20 cellular contexts compared by ENCODE assay signal in genomic region chr19:5956728-5957127, GRCh38. TPM values are rescaled to one million over a fixed set of nuclear protein-coding genes. Genes with fewer than 3 reads are reported as not detected.
A peak's percentile ranks its signal among the peaks of the same experiment; 100 is the strongest.
DNase-seq lines count a peak whose midpoint lies in the region; ATAC-seq, FAIRE-seq and TF ChIP-seq lines count a peak whose summit lies in the region.
"Had no signal": no experiment of that assay in that cellular context is flagged by ENCODE, and none has a peak within 500 bp of the region (broad histone marks: within the 10 kb centered on the region; RNA-seq: fewer than 3 reads in every experiment).

No MANE protein-coding gene starts in this region.

- no peak overlapping the region for H3K4ac ChIP-seq in mesendoderm (ENCODE audit: low read depth, low read length)

- H3K4me1 Mint-ChIP-seq in activated T-helper 17 cell treated with anti-CD3 and anti-CD28 coated beads, Interleukin-2, amount 50 U/mL, for 72 hours = peaks cover 45% of the 10 kb centered on the region

- POLR2A ChIA-PET in HepG2 (lab: Yijun Ruan, JAX) (interaction anchor here (1.4 to 3.4 kb wide), 2 partner anchors 21 to 53 kb away, joined by 3 to 13 read pairs; partner anchors contain the start of genes NDUFA11, RANBP3 and VMAC), A673 (lab: Charles Lee; ENCODE audit: low non-redundant PET) (no interaction called here)

- H3K23ac ChIP-seq in mesendoderm (ENCODE audit: low read length) = no peak overlapping the region

- peaks cover 8 to 11% of the 10 kb centered on the region in 2 experiments; a peak in 2 of 5 replicates for H3K36me3 ChIP-seq in HepG2 (replicated peaks in 1 of 2; ENCODE audit: control insufficient read depth in 1 of 2, insufficient read depth in 2 of 2, low read length in 2 of 2)
- H3K36me3 ChIP-seq in right lobe of liver = no peaks in the 10 kb centered on the region
- no peaks in the 10 kb centered on the region for H3K36me3 ChIP-seq in mesendoderm (ENCODE audit: control insufficient read depth, insufficient read depth, low read length)
- no peaks in the 10 kb centered on the region for H3K36me3 ChIP-seq in A673 (ENCODE audit: insufficient read depth, low read length, poor library complexity, severe bottlenecking)
- H3K36me3 ChIP-seq: uterus had no signal

- no peak overlapping the region for H2AK5ac ChIP-seq in mesendoderm (ENCODE audit: low read length)

- H2AFZ ChIP-seq in HepG2 (ENCODE audit: low read length) = no peak overlapping the region

- H3K56ac ChIP-seq in mesendoderm (ENCODE audit: low read length) = peak overlapping the region; percentile 22

- H3K4me3 Mint-ChIP-seq in activated T-helper 17 cell treated with anti-CD3 and anti-CD28 coated beads, Interleukin-2, amount 50 U/mL, for 72 hours = no peak overlapping the region
- H3K4me3 Mint-ChIP-seq: activated naive CD8-positive, alpha-beta T cell treated with anti-CD3 and anti-CD28 coated beads, Interleukin-2, amount 10 ng/mL, durations not matched to agents 7 days and 5 days; immature natural killer cell had no signal

- no peak overlapping the region for H2BK5ac ChIP-seq in mesendoderm (ENCODE audit: low read length)

- H3K27ac ChIP-seq in HepG2 (ENCODE audit: extremely low read length, insufficient read depth, low read length) = peak overlapping the region; percentile 15
- H3K27ac ChIP-seq in right lobe of liver = no peak overlapping the region
- no peak overlapping the region for H3K27ac ChIP-seq in mesendoderm (ENCODE audit: low read depth, low read length)
- H3K27ac ChIP-seq in A673 (ENCODE audit: low read depth, low read length, poor library complexity, severe bottlenecking) = no peak overlapping the region
- H3K27ac ChIP-seq: HL-60, neutrophil, uterus had no signal

- no peak overlapping the region for H3K4me3 ChIP-seq in HepG2 (replicated peaks in 1 of 3; ENCODE audit: insufficient read depth in 1 of 3, low read depth in 2 of 3, low read length in 3 of 3)
- no peak overlapping the region for H3K4me3 ChIP-seq in right lobe of liver
- H3K4me3 ChIP-seq in mesendoderm (ENCODE audit: low read length) = no peak overlapping the region
- no peak overlapping the region for H3K4me3 ChIP-seq in A673 (ENCODE audit: low read depth, low read length, poor library complexity, severe bottlenecking)
- H3K4me3 ChIP-seq: uterus had no signal

- H3K9me3 ChIP-seq in HepG2 (ENCODE audit: low read length) (no peaks in the 10 kb centered on the region), right lobe of liver (no peaks in the 10 kb centered on the region), A673 (ENCODE audit: low read depth, low read length, poor library complexity, severe bottlenecking) (no peaks in the 10 kb centered on the region)
- H3K9me3 ChIP-seq: Caco-2, neutrophil, uterus had no signal

- DNase-seq in HepG2 (ENCODE audit: low spot score) (no peak), right lobe of liver (no peak), mesendoderm (no peak), medulla oblongata (ENCODE audit: extremely low spot score) (no peak), A673 (ENCODE audit: low spot score) (no peak)
- DNase-seq: activated naive CD8-positive, alpha-beta T cell treated with anti-CD3 and anti-CD28 coated beads, Interleukin-2, amount 10 ng/mL, durations not matched to agents 7 days and 5 days; Caco-2; effector CD4-positive, alpha-beta T cell; head of caudate nucleus; immature natural killer cell; NCI-H187; SHP77; stimulated activated CD4-positive, alpha-beta T cell treated with anti-CD3 and anti-CD28 coated beads, Interleukin-2, amount 100 ng/mL, for 24 hours; uterus had no signal

- peaks cover 5% of the 10 kb centered on the region; the same call in 1 of the 2 replicates for H4K20me1 ChIP-seq in HepG2 (ENCODE audit: insufficient read depth, low read length)

- TF ChIP-seq EP300 in HepG2 (IDR thresholded peaks at IDR 0.05; ENCODE audit: low read depth in 2 of 2, low read length in 2 of 2) = no peak
- TF ChIP-seq EP300 in HepG2 (CRISPR knock-in tag; IDR thresholded peaks at IDR 0.05; ENCODE audit: borderline replicate concordance) = no peak

- H3K4me1 ChIP-seq in HepG2 (ENCODE audit: insufficient read depth, low read length) (peaks cover 95% of the 10 kb centered on the region), right lobe of liver (peaks cover 0 to 70% (median 28%) of the 10 kb centered on the region in 4 donors), mesendoderm (ENCODE audit: control insufficient read depth, low read depth, low read length) (peaks cover 37% of the 10 kb centered on the region), A673 (ENCODE audit: insufficient read depth, low read length, poor library complexity, severe bottlenecking) (peaks cover 55% of the 10 kb centered on the region)

- peaks cover 30% of the 10 kb centered on the region for H3K36me3 Mint-ChIP-seq in activated T-helper 17 cell treated with anti-CD3 and anti-CD28 coated beads, Interleukin-2, amount 50 U/mL, for 72 hours (ENCODE audit: low read depth)

- H2BK120ac ChIP-seq in mesendoderm (ENCODE audit: low read depth, low read length) = no peak overlapping the region

- 98% methylated on average over 12 of the region's 12 CpGs for WGBS in HepG2 (ENCODE audit: low lambda C conversion rate)
- 93% methylated on average over 2 of the region's 12 CpGs for WGBS in right lobe of liver (ENCODE audit: insufficient coverage, low coverage, low lambda C conversion rate, missing lambda C conversion rate)
- whole genome bisulfite sequencing in mesendoderm (ENCODE audit: extremely low coverage, insufficient coverage, low lambda C conversion rate) = no CpG with 5 or more reads among the region's 12 CpGs

- no peak overlapping the region for H4K8ac ChIP-seq in mesendoderm (ENCODE audit: low read depth, low read length)

- intact Hi-C loops in HepG2 (cut with micrococcal nuclease; ENCODE audit: unreplicated experiment) (no loop called here), right lobe of liver (cut with DNase I) (no loop called here), A673 (cut with micrococcal nuclease; ENCODE audit: unreplicated experiment) (no loop called here)

- no peak overlapping the region for H3K9ac ChIP-seq in HepG2 (ENCODE audit: insufficient read depth, low read depth, low read length)
- no peak overlapping the region for H3K9ac ChIP-seq in mesendoderm (ENCODE audit: low read length)

- no peak overlapping the region for H4K5ac ChIP-seq in mesendoderm (ENCODE audit: low read length)

- H3K79me2 ChIP-seq in HepG2 (ENCODE audit: insufficient read depth, low read length) (peaks cover 95% of the 10 kb centered on the region), mesendoderm (ENCODE audit: control insufficient read depth, insufficient read depth, low read length) (peaks cover 83% of the 10 kb centered on the region)

- H2BK15ac ChIP-seq in mesendoderm (replicated peaks; ENCODE audit: low read depth) = no peak overlapping the region

- H3K27ac Mint-ChIP-seq in activated T-helper 17 cell treated with anti-CD3 and anti-CD28 coated beads, Interleukin-2, amount 50 U/mL, for 72 hours = peak overlapping the region; percentile 94

- no peak for TF ChIP-seq RAD21 in HepG2 (CRISPR knock-in tag; IDR thresholded peaks at IDR 0.05)

- no peak for TF ChIP-seq POLR2A in HepG2 (IDR thresholded peaks at IDR 0.05; ENCODE audit: insufficient read depth in 1 of 2, low read depth in 2 of 2, low read length in 2 of 2)
- no peak for TF ChIP-seq POLR2A in right lobe of liver (IDR thresholded peaks at IDR 0.05)

- H3K4me2 ChIP-seq in HepG2 (ENCODE audit: low read depth, low read length) = peak overlapping the region; percentile 16
- no peak overlapping the region for H3K4me2 ChIP-seq in mesendoderm (ENCODE audit: low read length)

- no peaks in the 10 kb centered on the region for H3K27me3 Mint-ChIP-seq in activated T-helper 17 cell treated with anti-CD3 and anti-CD28 coated beads, Interleukin-2, amount 50 U/mL, for 72 hours
- H3K27me3 Mint-ChIP-seq: activated naive CD8-positive, alpha-beta T cell treated with anti-CD3 and anti-CD28 coated beads, Interleukin-2, amount 10 ng/mL, durations not matched to agents 7 days and 5 days had no signal

- in situ Hi-C loops in HepG2 (cut with HindIII; ENCODE audit: extremely low pct_ligation_motif_present, low pct_unique_long_range_greater_than_20kb) = no loop called here

- BruUV-seq in HepG2 (replicated peaks; lab: Mats Ljungman, UMichigan) (no TSS peak), A673 (replicated peaks; lab: Mats Ljungman, UMichigan) (no TSS peak)

- H3K18ac ChIP-seq in mesendoderm (ENCODE audit: low read length) = no peak overlapping the region

- CTCF ChIA-PET in HepG2 (lab: Yijun Ruan, JAX; ENCODE audit: low intra/inter-chr PET ratio, low total read pairs) = no interaction called here
- CTCF ChIA-PET in A673 (lab: Charles Lee) = no interaction called here

- no peaks in the 10 kb centered on the region for H3K27me3 ChIP-seq in HepG2 (ENCODE audit: control insufficient read depth in 1 of 2, insufficient read depth in 2 of 2, low read length in 2 of 2)
- H3K27me3 ChIP-seq in right lobe of liver = no peaks in the 10 kb centered on the region
- no peaks in the 10 kb centered on the region for H3K27me3 ChIP-seq in mesendoderm (ENCODE audit: insufficient read depth, low read length, poor library complexity)
- H3K27me3 ChIP-seq in A673 (replicated peaks; ENCODE audit: insufficient read depth, low read depth, low read length, poor library complexity) = no peaks in the 10 kb centered on the region
- H3K27me3 ChIP-seq: neutrophil, uterus had no signal

- no peaks in the 10 kb centered on the region for H3K9me3 Mint-ChIP-seq in activated T-helper 17 cell treated with anti-CD3 and anti-CD28 coated beads, Interleukin-2, amount 50 U/mL, for 72 hours
- H3K9me3 Mint-ChIP-seq: activated naive CD8-positive, alpha-beta T cell treated with anti-CD3 and anti-CD28 coated beads, Interleukin-2, amount 10 ng/mL, durations not matched to agents 7 days and 5 days; immature natural killer cell had no signal

- FAIRE-seq in HepG2 (lab: Jason Lieb, UNC) = no peak

- ATAC-seq in HepG2 (no peak), right lobe of liver (no peak), HG02938 (IDR thresholded peaks at IDR 0.05; ENCODE audit: unreplicated experiment) (no peak), HG03045 (IDR thresholded peaks at IDR 0.05; ENCODE audit: unreplicated experiment) (no peak)
- ATAC-seq in activated T-helper 17 cell treated with anti-CD3 and anti-CD28 coated beads, Interleukin-2, amount 50 U/mL, for 72 hours (replicated peaks) = no peak
- ATAC-seq: sciatic nerve had no signal

- no peak for TF ChIP-seq CTCF in HepG2 (CRISPR knock-in tag; IDR thresholded peaks at IDR 0.05)
- TF ChIP-seq CTCF in right lobe of liver (IDR thresholded peaks at IDR 0.05) = no peak
- no peak for TF ChIP-seq CTCF in A673 (conservative IDR thresholded peaks at IDR 0.05; ENCODE audit: low read depth, low read length)

- peaks cover 50% of the 10 kb centered on the region for H3K79me1 ChIP-seq in mesendoderm (ENCODE audit: low read length)

RNA-seq across cellular contexts. Expression of gene RANBP3, which starts 21.2 kb away (rescaled TPM):
- 37.2 and 39.5 TPM in 2 replicates for total RNA-seq in HepG2 (2016; rRNA removed; fragmentation: Illumina TruSeq; extraction: Trizol)
- total RNA-seq in HepG2 (2016; cell fraction: cytosol; rRNA removed; fragmentation: Illumina TruSeq; extraction: Trizol; ENCODE audit: low read depth) = 15.1 and 18.2 TPM in 2 replicates
- total RNA-seq in HepG2 (2016; cell fraction: insoluble cytoplasmic fraction; rRNA removed; fragmentation: Illumina TruSeq; extraction: Trizol) = 27.1 and 40.8 TPM in 2 replicates
- 19.4 and 20.4 TPM in 2 replicates for total RNA-seq in HepG2 (2016; cell fraction: membrane; rRNA removed; fragmentation: Illumina TruSeq; extraction: Trizol)
- 47.7 and 56.8 TPM in 2 replicates for total RNA-seq in HepG2 (2016; cell fraction: nucleus; rRNA removed; fragmentation: Illumina TruSeq; extraction: Trizol)
- polyA plus RNA-seq in HepG2 (2011; rRNA removed) = 149 and 151 TPM in 2 replicates
- 91.7 and 149 TPM in 2 replicates for polyA plus RNA-seq in HepG2 (2011; cell fraction: cytosol; rRNA removed)
- polyA plus RNA-seq in HepG2 (2011; cell fraction: nucleus; rRNA removed) = 233 and 293 TPM in 2 replicates
- polyA plus RNA-seq in HepG2 (2012) = 62.1 and 64.6 TPM in 2 replicates
- 10.3 and 11.7 TPM in 2 replicates for polyA plus RNA-seq in HepG2 (2016; cell fraction: cytosol; fragmentation: Illumina TruSeq; extraction: Trizol; ENCODE audit: low read depth)
- polyA plus RNA-seq in HepG2 (2016; cell fraction: insoluble cytoplasmic fraction; fragmentation: Illumina TruSeq; extraction: Trizol; ENCODE audit: low read depth) = 53.5 and 62.0 TPM in 2 replicates
- 18.2 and 24.3 TPM in 2 replicates for polyA plus RNA-seq in HepG2 (2016; cell fraction: membrane; fragmentation: Illumina TruSeq; extraction: Trizol; ENCODE audit: low read depth)
- polyA plus RNA-seq in HepG2 (2016; cell fraction: nucleus; fragmentation: Illumina TruSeq; extraction: Trizol; ENCODE audit: insufficient read depth, low read depth) = 127 and 170 TPM in 2 replicates
- polyA minus RNA-seq in HepG2 (2011; rRNA and poly(A)+ RNA removed; ENCODE audit: low replicate concordance) = 43.2 and 193 TPM in 2 replicates
- 76.9 and 86.6 TPM in 2 replicates for polyA minus RNA-seq in HepG2 (2011; cell fraction: cytosol; rRNA and poly(A)+ RNA removed)
- 74.3 and 80.3 TPM in 2 replicates for polyA minus RNA-seq in HepG2 (2011; cell fraction: nucleus; rRNA and poly(A)+ RNA removed)
- 10 to 100 TPM; 21.7 to 49.5 (median 24.5) TPM for total RNA-seq in right lobe of liver
- total RNA-seq in activated T-helper 17 cell treated with anti-CD3 and anti-CD28 coated beads, Interleukin-2, amount 50 U/mL, for 72 hours = 100 to 1,000 TPM in 1 of 2 donors, 10 to 100 TPM in 1; 81.4 to 112 TPM
- 109 TPM for polyA plus RNA-seq in mesendoderm (2013, experiment 1 of 2)
- 113 TPM for polyA plus RNA-seq in mesendoderm (2013, experiment 2 of 2)
- total RNA-seq in A673 (2021) = 126 and 130 TPM in 2 replicates

RNA-seq across cellular contexts. Expression of gene CAPS, which starts 42.7 kb away (rescaled TPM):
- total RNA-seq in HepG2 (2016; rRNA removed; fragmentation: Illumina TruSeq; extraction: Trizol) (1.7 and 3.1 TPM in 2 replicates), right lobe of liver (1 to 10 TPM; 1.1 to 7.9 (median 5.0) TPM), A673 (2021) (0.92 and 1.7 TPM in 2 replicates)
- 0.40 and 0.53 TPM in 2 replicates for total RNA-seq in HepG2 (2016; cell fraction: cytosol; rRNA removed; fragmentation: Illumina TruSeq; extraction: Trizol; ENCODE audit: low read depth)
- total RNA-seq in HepG2 (2016; cell fraction: insoluble cytoplasmic fraction; rRNA removed; fragmentation: Illumina TruSeq; extraction: Trizol) = 1.1 and 3.0 TPM in 2 replicates
- 1.2 and 1.4 TPM in 2 replicates for total RNA-seq in HepG2 (2016; cell fraction: membrane; rRNA removed; fragmentation: Illumina TruSeq; extraction: Trizol)
- 2.6 and 2.9 TPM in 2 replicates for total RNA-seq in HepG2 (2016; cell fraction: nucleus; rRNA removed; fragmentation: Illumina TruSeq; extraction: Trizol)
- polyA plus RNA-seq in HepG2 (2011; rRNA removed) = 3.1 and 4.5 TPM in 2 replicates
- 2.9 and 3.5 TPM in 2 replicates for polyA plus RNA-seq in HepG2 (2011; cell fraction: cytosol; rRNA removed)
- 19.5 and 22.9 TPM in 2 replicates for polyA plus RNA-seq in HepG2 (2011; cell fraction: nucleus; rRNA removed)
- polyA plus RNA-seq in HepG2 (2012) = 1.8 and 1.9 TPM in 2 replicates
- 0.40 and 0.43 TPM in 2 replicates for polyA plus RNA-seq in HepG2 (2016; cell fraction: cytosol; fragmentation: Illumina TruSeq; extraction: Trizol; ENCODE audit: low read depth)
- 1.1 and 1.4 TPM in 2 replicates for polyA plus RNA-seq in HepG2 (2016; cell fraction: insoluble cytoplasmic fraction; fragmentation: Illumina TruSeq; extraction: Trizol; ENCODE audit: low read depth)
- polyA plus RNA-seq in HepG2 (2016; cell fraction: membrane; fragmentation: Illumina TruSeq; extraction: Trizol; ENCODE audit: low read depth) = 0.61 and 0.87 TPM in 2 replicates
- polyA plus RNA-seq in HepG2 (2016; cell fraction: nucleus; fragmentation: Illumina TruSeq; extraction: Trizol; ENCODE audit: insufficient read depth, low read depth) = 10.1 and 13.8 TPM in 2 replicates
- polyA minus RNA-seq in HepG2 (2011; rRNA and poly(A)+ RNA removed; ENCODE audit: low replicate concordance) = 0.28 and 3.1 TPM in 2 replicates
- 0.40 and 1.1 TPM in 2 replicates for polyA minus RNA-seq in HepG2 (2011; cell fraction: cytosol; rRNA and poly(A)+ RNA removed)
- 3.0 and 3.1 TPM in 2 replicates for polyA minus RNA-seq in HepG2 (2011; cell fraction: nucleus; rRNA and poly(A)+ RNA removed)
- total RNA-seq in activated T-helper 17 cell treated with anti-CD3 and anti-CD28 coated beads, Interleukin-2, amount 50 U/mL, for 72 hours = 1 to 10 TPM; 3.8 to 5.1 TPM
- polyA plus RNA-seq in mesendoderm (2013, experiment 1 of 2) = 0.27 TPM
- polyA plus RNA-seq in mesendoderm (2013, experiment 2 of 2) = 0.52 TPM

RNA-seq across cellular contexts. Expression of gene VMAC, which starts 52.1 kb away (rescaled TPM):
- total RNA-seq in HepG2 (2016; rRNA removed; fragmentation: Illumina TruSeq; extraction: Trizol) (1.2 and 2.4 TPM in 2 replicates), right lobe of liver (1 to 10 TPM; 1.7 to 3.9 (median 2.8) TPM), A673 (2021) (0.67 and 1.7 TPM in 2 replicates)
- 1.2 and 2.0 TPM in 2 replicates for total RNA-seq in HepG2 (2016; cell fraction: cytosol; rRNA removed; fragmentation: Illumina TruSeq; extraction: Trizol; ENCODE audit: low read depth)
- 1.1 and 2.6 TPM in 2 replicates for total RNA-seq in HepG2 (2016; cell fraction: insoluble cytoplasmic fraction; rRNA removed; fragmentation: Illumina TruSeq; extraction: Trizol)
- total RNA-seq in HepG2 (2016; cell fraction: membrane; rRNA removed; fragmentation: Illumina TruSeq; extraction: Trizol) = 1.6 and 2.0 TPM in 2 replicates
- 2.4 and 2.8 TPM in 2 replicates for total RNA-seq in HepG2 (2016; cell fraction: nucleus; rRNA removed; fragmentation: Illumina TruSeq; extraction: Trizol)
- 2.4 and 3.1 TPM in 2 replicates for polyA plus RNA-seq in HepG2 (2011; rRNA removed)
- polyA plus RNA-seq in HepG2 (2011; cell fraction: cytosol; rRNA removed) = 1.3 and 1.9 TPM in 2 replicates
- 12.9 and 13.7 TPM in 2 replicates for polyA plus RNA-seq in HepG2 (2011; cell fraction: nucleus; rRNA removed)
- polyA plus RNA-seq in HepG2 (2012) = 0.61 and 1.0 TPM in 2 replicates
- polyA plus RNA-seq in HepG2 (2016; cell fraction: cytosol; fragmentation: Illumina TruSeq; extraction: Trizol; ENCODE audit: low read depth) = 0.49 and 0.65 TPM in 2 replicates
- 0.78 and 1.4 TPM in 2 replicates for polyA plus RNA-seq in HepG2 (2016; cell fraction: insoluble cytoplasmic fraction; fragmentation: Illumina TruSeq; extraction: Trizol; ENCODE audit: low read depth)
- polyA plus RNA-seq in HepG2 (2016; cell fraction: membrane; fragmentation: Illumina TruSeq; extraction: Trizol; ENCODE audit: low read depth) = 0.82 and 0.91 TPM in 2 replicates
- 4.8 and 5.0 TPM in 2 replicates for polyA plus RNA-seq in HepG2 (2016; cell fraction: nucleus; fragmentation: Illumina TruSeq; extraction: Trizol; ENCODE audit: insufficient read depth, low read depth)
- 0.33 and 2.8 TPM in 2 replicates for polyA minus RNA-seq in HepG2 (2011; rRNA and poly(A)+ RNA removed; ENCODE audit: low replicate concordance)
- polyA minus RNA-seq in HepG2 (2011; cell fraction: cytosol; rRNA and poly(A)+ RNA removed) = 0.59 and 1.2 TPM in 2 replicates
- 3.7 and 4.2 TPM in 2 replicates for polyA minus RNA-seq in HepG2 (2011; cell fraction: nucleus; rRNA and poly(A)+ RNA removed)
- 1 to 10 TPM; 3.7 to 4.4 TPM for total RNA-seq in activated T-helper 17 cell treated with anti-CD3 and anti-CD28 coated beads, Interleukin-2, amount 50 U/mL, for 72 hours
- 0.76 TPM for polyA plus RNA-seq in mesendoderm (2013, experiment 1 of 2)
- polyA plus RNA-seq in mesendoderm (2013, experiment 2 of 2) = 0.70 TPM

RNA-seq across cellular contexts. Expression of gene NDUFA11, which starts 53.1 kb away (rescaled TPM):
- total RNA-seq in HepG2 (2016; rRNA removed; fragmentation: Illumina TruSeq; extraction: Trizol) = 378 and 396 TPM in 2 replicates
- 206 and 277 TPM in 2 replicates for total RNA-seq in HepG2 (2016; cell fraction: cytosol; rRNA removed; fragmentation: Illumina TruSeq; extraction: Trizol; ENCODE audit: low read depth)
- total RNA-seq in HepG2 (2016; cell fraction: insoluble cytoplasmic fraction; rRNA removed; fragmentation: Illumina TruSeq; extraction: Trizol) = 384 and 456 TPM in 2 replicates
- total RNA-seq in HepG2 (2016; cell fraction: membrane; rRNA removed; fragmentation: Illumina TruSeq; extraction: Trizol) = 192 and 280 TPM in 2 replicates
- total RNA-seq in HepG2 (2016; cell fraction: nucleus; rRNA removed; fragmentation: Illumina TruSeq; extraction: Trizol) = 124 and 130 TPM in 2 replicates
- 286 and 302 TPM in 2 replicates for polyA plus RNA-seq in HepG2 (2011; rRNA removed)
- 407 and 879 TPM in 2 replicates for polyA plus RNA-seq in HepG2 (2011; cell fraction: cytosol; rRNA removed)
- 341 and 384 TPM in 2 replicates for polyA plus RNA-seq in HepG2 (2011; cell fraction: nucleus; rRNA removed)
- 182 and 188 TPM in 2 replicates for polyA plus RNA-seq in HepG2 (2012)
- 245 and 314 TPM in 2 replicates for polyA plus RNA-seq in HepG2 (2016; cell fraction: cytosol; fragmentation: Illumina TruSeq; extraction: Trizol; ENCODE audit: low read depth)
- 420 and 459 TPM in 2 replicates for polyA plus RNA-seq in HepG2 (2016; cell fraction: insoluble cytoplasmic fraction; fragmentation: Illumina TruSeq; extraction: Trizol; ENCODE audit: low read depth)
- 204 and 246 TPM in 2 replicates for polyA plus RNA-seq in HepG2 (2016; cell fraction: membrane; fragmentation: Illumina TruSeq; extraction: Trizol; ENCODE audit: low read depth)
- polyA plus RNA-seq in HepG2 (2016; cell fraction: nucleus; fragmentation: Illumina TruSeq; extraction: Trizol; ENCODE audit: insufficient read depth, low read depth) = 232 and 235 TPM in 2 replicates
- polyA minus RNA-seq in HepG2 (2011; rRNA and poly(A)+ RNA removed; ENCODE audit: low replicate concordance) = 32.1 and 88.3 TPM in 2 replicates
- 38.6 and 41.0 TPM in 2 replicates for polyA minus RNA-seq in HepG2 (2011; cell fraction: cytosol; rRNA and poly(A)+ RNA removed)
- polyA minus RNA-seq in HepG2 (2011; cell fraction: nucleus; rRNA and poly(A)+ RNA removed) = 16.5 and 21.2 TPM in 2 replicates
- total RNA-seq in right lobe of liver = 100 to 1,000 TPM; 108 to 161 (median 157) TPM
- 100 to 1,000 TPM; 162 to 249 TPM for total RNA-seq in activated T-helper 17 cell treated with anti-CD3 and anti-CD28 coated beads, Interleukin-2, amount 50 U/mL, for 72 hours
- polyA plus RNA-seq in mesendoderm (2013, experiment 1 of 2) = 299 TPM
- polyA plus RNA-seq in mesendoderm (2013, experiment 2 of 2) = 304 TPM
- total RNA-seq in A673 (2021) = 290 and 298 TPM in 2 replicates
